33 cellular contexts compared by ENCODE assay signal in the genomic region with DNA sequence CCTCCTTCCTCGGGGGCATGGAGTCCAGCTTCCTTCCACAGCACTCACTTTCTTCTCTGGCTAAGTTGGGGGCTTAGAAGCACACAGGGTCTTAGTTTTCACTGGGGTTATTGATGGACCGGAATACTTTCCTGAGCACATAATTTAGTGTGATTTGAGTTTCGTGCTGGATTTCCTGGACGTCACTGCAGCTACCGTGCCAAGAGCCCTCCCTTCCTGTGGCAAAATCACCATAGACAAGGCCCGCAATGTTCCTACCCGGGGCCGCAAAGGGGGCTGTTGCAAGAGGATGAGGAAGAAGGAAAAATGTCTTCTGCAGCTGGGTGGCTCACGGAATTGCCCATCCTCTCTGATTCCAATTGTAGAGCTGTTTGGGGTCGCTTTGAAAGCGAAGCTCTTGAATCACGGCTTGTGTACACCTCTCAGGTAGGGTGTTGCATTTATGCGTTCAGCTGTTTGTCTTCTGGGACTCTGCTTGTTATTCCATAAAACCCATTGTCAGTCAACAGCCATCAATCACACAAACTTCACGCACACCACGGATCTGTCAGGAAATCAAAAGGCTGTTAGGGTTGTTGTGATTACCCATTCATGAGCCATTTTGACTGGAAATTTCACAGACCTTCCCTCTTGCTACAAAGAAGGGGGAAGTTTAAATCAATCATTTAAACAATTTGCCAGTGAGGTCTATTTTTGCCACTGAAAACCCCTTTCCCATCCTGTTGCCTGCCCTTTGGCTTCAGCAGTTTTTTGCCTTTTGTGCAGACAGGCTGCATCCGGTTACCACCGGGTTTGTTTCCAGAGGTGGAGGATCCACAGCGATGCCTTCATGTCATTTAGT. TPM values are rescaled to one million over a fixed set of nuclear protein-coding genes. Genes with fewer than 3 reads are reported as not detected.
"Had no signal": no experiment of that assay in that cellular context is flagged by ENCODE, and none has a peak within 500 bp of the region (broad histone marks: within the 10 kb centered on the region; RNA-seq: fewer than 3 reads in every experiment).

No MANE protein-coding gene starts in this region.

- H3K4me1 ChIP-seq: foreskin keratinocyte, stomach, suprapubic skin, tibial nerve, uterus had no signal

- DNase-seq: activated CD4-positive, alpha-beta T cell treated with anti-CD3 and anti-CD28 coated beads, Interleukin-2, amount 10 ng/mL, durations not matched to agents 24 days and 14 days; activated CD8-positive, alpha-beta T cell treated with anti-CD3 and anti-CD28 coated beads for 36 hours; activated gamma-delta T cell treated with Interleukin-2 at 50 U/mL for 16 hours; activated T-cell treated with anti-CD3 and anti-CD28 coated beads, Interleukin-2, amount 50 U/mL, for 1 hour; aorta; effector CD8-positive, alpha-beta T cell; foreskin keratinocyte; immature natural killer cell; kidney glomerular epithelial cell; mesenchymal stem cell; retina; sigmoid colon; stimulated activated CD4-positive, alpha-beta T cell treated with anti-CD3 and anti-CD28 coated beads, Interleukin-15, amount 100 ng/mL, for 24 hours; stomach; uterus had no signal

- H3K27ac ChIP-seq: foreskin keratinocyte, hepatocyte, sigmoid colon, stomach, suprapubic skin, tibial nerve, uterus, VCaP had no signal

- H3K9me3 ChIP-seq: sigmoid colon, stomach, suprapubic skin, tibial nerve, uterus had no signal

- H3K4me1 Mint-ChIP-seq: activated CD4-positive, alpha-beta T cell treated with anti-CD3 and anti-CD28 coated beads, Interleukin-2, amount 10 ng/mL, durations not matched to agents 24 days and 14 days; activated naive CD4-positive, alpha-beta T cell treated with anti-CD3 and anti-CD28 coated beads, Interleukin-2, amount 50 U/mL, for 24 hours; immature natural killer cell; stimulated activated memory B cell treated with anti-CD40 and anti-IgM and Interleukin-4, amounts not matched to agents 10 μg/mL and 1 μg/mL and 100 μg/mL, for 72 hours had no signal

- ATAC-seq: activated CD4-positive, CD25-positive, alpha-beta regulatory T cell treated with anti-CD3 and anti-CD28 coated beads, Interleukin-2, amount 50 U/mL, for 24 hours; activated CD8-positive, alpha-beta T cell treated with anti-CD3 and anti-CD28 coated beads for 36 hours; foreskin keratinocyte; stimulated activated memory B cell treated with anti-CD40 and anti-IgM and Interleukin-4, amounts not matched to agents 10 μg/mL and 1 μg/mL and 100 μg/mL, for 72 hours had no signal

- H3K4me3 Mint-ChIP-seq: activated CD4-positive, alpha-beta T cell treated with anti-CD3 and anti-CD28 coated beads, Interleukin-2, amount 10 ng/mL, durations not matched to agents 24 days and 14 days; activated CD8-positive, alpha-beta T cell treated with anti-CD3 and anti-CD28 coated beads for 36 hours; activated naive CD4-positive, alpha-beta T cell treated with anti-CD3 and anti-CD28 coated beads, Interleukin-2, amount 50 U/mL, for 24 hours; brain; immature natural killer cell; nephron; stimulated activated memory B cell treated with anti-CD40 and anti-IgM and Interleukin-4, amounts not matched to agents 10 μg/mL and 1 μg/mL and 100 μg/mL, for 72 hours; T-helper 2 cell treated with Interferon-gamma antibody and Interleukin-4, amounts not matched to agents 5 μg/mL and 100 μg/mL, for 36 hours had no signal

- H3K36me3 Mint-ChIP-seq: activated naive CD4-positive, alpha-beta T cell treated with anti-CD3 and anti-CD28 coated beads, Interleukin-2, amount 50 U/mL, for 24 hours; brain; immature natural killer cell; stimulated activated memory B cell treated with anti-CD40 and anti-IgM and Interleukin-4, amounts not matched to agents 10 μg/mL and 1 μg/mL and 100 μg/mL, for 72 hours had no signal

- H3K4me3 ChIP-seq: hepatocyte, sigmoid colon, smooth muscle cell, stomach, suprapubic skin, tibial nerve, uterus had no signal

- H3K36me3 ChIP-seq: sigmoid colon, stomach, suprapubic skin, tibial nerve, uterus had no signal

- H3K27ac Mint-ChIP-seq: activated CD4-positive, alpha-beta T cell treated with anti-CD3 and anti-CD28 coated beads, Interleukin-2, amount 10 ng/mL, durations not matched to agents 24 days and 14 days; activated CD8-positive, alpha-beta T cell treated with anti-CD3 and anti-CD28 coated beads for 36 hours; activated naive CD4-positive, alpha-beta T cell treated with anti-CD3 and anti-CD28 coated beads, Interleukin-2, amount 50 U/mL, for 24 hours; brain; immature natural killer cell; stimulated activated memory B cell treated with anti-CD40 and anti-IgM and Interleukin-4, amounts not matched to agents 10 μg/mL and 1 μg/mL and 100 μg/mL, for 72 hours; T-helper 2 cell treated with Interferon-gamma antibody and Interleukin-4, amounts not matched to agents 5 μg/mL and 100 μg/mL, for 36 hours had no signal

- H3K27me3 ChIP-seq: foreskin keratinocyte, hepatocyte, sigmoid colon, suprapubic skin, tibial nerve, uterus had no signal

- H3K9me3 Mint-ChIP-seq: activated CD4-positive, alpha-beta T cell treated with anti-CD3 and anti-CD28 coated beads, Interleukin-2, amount 10 ng/mL, durations not matched to agents 24 days and 14 days; activated CD8-positive, alpha-beta T cell treated with anti-CD3 and anti-CD28 coated beads for 36 hours; activated naive CD4-positive, alpha-beta T cell treated with anti-CD3 and anti-CD28 coated beads, Interleukin-2, amount 50 U/mL, for 24 hours; immature natural killer cell; nephron; stimulated activated memory B cell treated with anti-CD40 and anti-IgM and Interleukin-4, amounts not matched to agents 10 μg/mL and 1 μg/mL and 100 μg/mL, for 72 hours; T-helper 2 cell treated with Interferon-gamma antibody and Interleukin-4, amounts not matched to agents 5 μg/mL and 100 μg/mL, for 36 hours had no signal

RNA-seq across cellular contexts. Expression of a gene that starts 36.0 kb away (rescaled TPM):
- total RNA-seq: activated CD4-positive, alpha-beta T cell treated with anti-CD3 and anti-CD28 coated beads, Interleukin-2, amount 10 ng/mL, durations not matched to agents 24 days and 14 days; activated CD8-positive, alpha-beta T cell treated with anti-CD3 and anti-CD28 coated beads for 36 hours; aorta; cardiac septum; chondrocyte; foreskin keratinocyte; hepatocyte; lower leg skin; mononuclear cell; myocyte; osteocyte; progenitor cell of endocrine pancreas; sigmoid colon; smooth muscle cell; stomach; suprapubic skin; tibial nerve; uterus had no signal
